In genomic region chr1:182565537-182565936, GRCh38 we compare ENCODE assay signal across 23 cellular contexts.
"Had no signal": no experiment of that assay in that cellular context is flagged by ENCODE, and none has a peak within 500 bp of the region (broad histone marks: within the 10 kb centered on the region; RNA-seq: fewer than 3 reads in every experiment).

No MANE protein-coding gene starts in this region.

- H3K27ac ChIP-seq: VCaP had no signal

- FAIRE-seq: RCC 7860 had no signal

- ATAC-seq: PC-3, T-cell had no signal

- DNase-seq: activated CD4-positive, alpha-beta memory T cell treated with anti-CD3 and anti-CD28 coated beads for 36 hours; activated CD4-positive, alpha-beta T cell treated with anti-CD3 and anti-CD28 coated beads, Interleukin-2, amount 10 ng/mL, durations not matched to agents 7 days and 5 days; activated CD4-positive, CD25-positive, alpha-beta regulatory T cell; activated CD8-positive, alpha-beta memory T cell treated with anti-CD3 and anti-CD28 coated beads for 24 hours; activated gamma-delta T cell treated with Interleukin-2 at 50 U/mL for 16 hours; activated naive CD4-positive, alpha-beta T cell treated with anti-CD3 and anti-CD28 coated beads, Interleukin-2, amount 10 ng/mL, durations not matched to agents 7 days and 5 days; activated naive CD8-positive, alpha-beta T cell treated with anti-CD3 and anti-CD28 coated beads for 36 hours; activated T-cell treated with anti-CD3 and anti-CD28 coated beads, Interleukin-2, amount 50 U/mL, for 48 hours; anterior cingulate cortex; caudate nucleus; NCI-H1105 treated with DMSO at 0.1 percent for 48 hours; NCI-H1436 treated with DMSO at 0.1 percent for 48 hours; NCI-H187; NCI-H2081; NCI-H446; NCI-H524; PC-3; SHP77; T-cell; T-helper 2 cell; T1000 had no signal
